17 cellular contexts compared by ENCODE assay signal in the genomic region with DNA sequence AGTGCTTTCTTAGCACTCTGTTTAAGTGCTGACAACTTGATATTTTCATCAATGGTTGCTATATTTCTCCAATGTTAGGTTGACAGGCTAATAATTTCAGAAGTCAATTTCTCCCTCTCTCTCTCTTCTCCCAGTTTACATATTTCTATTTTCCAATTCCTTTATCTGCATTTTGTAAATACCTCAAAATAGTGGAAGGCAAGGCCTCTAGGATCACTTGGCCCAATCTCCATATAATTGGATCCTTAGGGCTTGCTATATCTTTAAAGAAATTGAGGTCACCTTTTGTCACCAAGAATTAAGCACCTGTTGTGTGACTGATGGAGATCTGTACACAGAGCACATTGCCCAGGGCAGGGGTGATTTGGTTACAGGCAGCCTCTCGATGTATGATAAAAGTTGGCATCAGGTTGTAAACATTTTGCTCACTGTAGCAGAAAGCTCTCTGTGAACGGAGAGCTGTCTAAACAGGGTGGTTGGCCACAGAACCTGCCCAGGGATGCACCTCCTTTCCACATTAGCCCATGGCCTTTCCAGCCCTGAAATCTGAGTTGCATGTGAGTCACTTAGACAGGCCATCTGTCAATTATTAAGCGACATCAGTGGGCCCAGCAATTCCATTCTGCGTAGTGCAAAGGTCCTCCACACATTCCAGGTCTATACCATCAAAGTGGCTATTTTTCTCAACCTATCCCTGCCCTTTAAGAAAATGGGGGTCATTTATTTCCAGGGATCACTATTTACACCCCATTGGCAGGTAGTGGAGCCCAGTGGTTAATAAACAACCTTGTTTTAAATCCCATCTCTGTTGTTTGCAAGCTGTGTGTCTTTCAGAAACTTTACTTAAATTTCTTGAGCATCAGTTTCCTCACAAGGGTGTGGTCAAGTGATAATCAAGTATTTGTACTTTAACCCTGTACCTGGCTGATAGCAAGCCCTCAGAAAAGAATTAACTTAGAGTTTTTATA. TPM values are rescaled to one million over a fixed set of nuclear protein-coding genes. Genes with fewer than 3 reads are reported as not detected.
DNase-seq lines count a peak whose midpoint lies in the region; ATAC-seq and TF ChIP-seq lines count a peak whose summit lies in the region.
"Had no signal": no experiment of that assay in that cellular context is flagged by ENCODE, and none has a peak within 500 bp of the region (broad histone marks: within the 10 kb centered on the region; RNA-seq: fewer than 3 reads in every experiment).

No MANE protein-coding gene starts in this region.

- no peak overlapping the region for H3K18ac ChIP-seq in neuronal stem cell (ENCODE audit: low read length)

- H3K4me2 ChIP-seq in HCT116 (ENCODE audit: low read length) (peak overlapping the region; percentile 41), neuronal stem cell (ENCODE audit: insufficient read depth, low read length, poor library complexity, severe bottlenecking) (no peak overlapping the region)
- H3K4me2 ChIP-seq: neural progenitor cell had no signal

- no peak overlapping the region for H3K4me3 ChIP-seq in HCT116 (replicated peaks in 1 of 2; ENCODE audit: low read depth in 1 of 2, low read length in 2 of 2)
- no peak overlapping the region for H3K4me3 ChIP-seq in epithelial cell of proximal tubule (ENCODE audit: low read depth, low read length)
- no peak overlapping the region for H3K4me3 ChIP-seq in neuronal stem cell (ENCODE audit: low read length in 2 of 2)
- H3K4me3 ChIP-seq: ascending aorta, dorsolateral prefrontal cortex, neural progenitor cell, suprapubic skin had no signal

- H3K4me1 Mint-ChIP-seq in progenitor cell of endocrine pancreas (ENCODE audit: low read depth) (peaks cover 48% of the 10 kb centered on the region), natural killer cell (no peaks in the 10 kb centered on the region)
- H3K4me1 Mint-ChIP-seq: CD4-positive, alpha-beta memory T cell had no signal

- no peak overlapping the region for H2BK120ac ChIP-seq in neuronal stem cell (ENCODE audit: low read depth, low read length)

- no peaks in the 10 kb centered on the region for H3K27me3 ChIP-seq in HCT116 (ENCODE audit: insufficient read depth, low read length)
- H3K27me3 ChIP-seq in neuronal stem cell (ENCODE audit: control insufficient read depth in 3 of 3, insufficient read depth in 3 of 3, low read depth in 1 of 3, low read length in 3 of 3): no peaks in the 10 kb centered on the region
- H3K27me3 ChIP-seq: ascending aorta, dorsolateral prefrontal cortex, neural progenitor cell, suprapubic skin had no signal

- H3K9me3 Mint-ChIP-seq in progenitor cell of endocrine pancreas (ENCODE audit: low read depth) (no peaks in the 10 kb centered on the region), natural killer cell (no peaks in the 10 kb centered on the region)
- H3K9me3 Mint-ChIP-seq: activated T-cell treated with anti-CD3 and anti-CD28 coated beads, Interleukin-2, amount 50 U/mL, for 4 hours; neural progenitor cell; T-helper 1 cell treated with Interleukin-12 subunit alpha and Interleukin-12 subunit beta and Interleukin-4 antibody, amounts not matched to agents 30 μg/mL and 1 μg/mL, for 36 hours had no signal

- H3K36me3 Mint-ChIP-seq in progenitor cell of endocrine pancreas (ENCODE audit: insufficient read depth) (no peaks in the 10 kb centered on the region), natural killer cell (no peaks in the 10 kb centered on the region)
- H3K36me3 Mint-ChIP-seq: CD4-positive, alpha-beta memory T cell; neural progenitor cell had no signal

- POLR2A ChIA-PET in HCT116 (lab: Charles Lee): no interaction called here

- H2BK5ac ChIP-seq in neuronal stem cell (ENCODE audit: low read length): no peak overlapping the region

- CTCF ChIA-PET in HCT116 (lab: Charles Lee): no interaction called here

- no peaks in the 10 kb centered on the region for H4K20me1 ChIP-seq in HCT116 (ENCODE audit: insufficient read depth)

- no peak overlapping the region for H4K8ac ChIP-seq in neuronal stem cell (ENCODE audit: low read depth, low read length)

- ATAC-seq in HCT116: peak; percentile 34; the same call in 1 of the 2 replicates
- no peak for ATAC-seq in natural killer cell
- ATAC-seq in GM19395 (IDR thresholded peaks at IDR 0.05; ENCODE audit: unreplicated experiment): no peak
- ATAC-seq: activated T-cell treated with anti-CD3 and anti-CD28 coated beads, Interleukin-2, amount 50 U/mL, for 4 hours had no signal

- no peak overlapping the region for H2BK15ac ChIP-seq in neuronal stem cell (ENCODE audit: low read length)

- no CpG with 5 or more reads among the region's 4 CpGs for WGBS in neuronal stem cell (ENCODE audit: extremely low coverage in 2 of 2, insufficient read length in 2 of 2, insufficient replicate concordance in 1 of 2), 2 donors

- no peak for TF ChIP-seq POLR2A in HCT116 (IDR thresholded peaks at IDR 0.05; ENCODE audit: borderline replicate concordance, extremely low read depth, insufficient read depth, insufficient read length)

- H3K79me2 ChIP-seq in HCT116 (ENCODE audit: insufficient read depth, low read length): no peaks in the 10 kb centered on the region

- no peak overlapping the region for H4K91ac ChIP-seq in neuronal stem cell (ENCODE audit: low read depth, low read length, poor library complexity)

- no TSS peak for BruUV-seq in HCT116 (replicated peaks; lab: Mats Ljungman, UMichigan)

- no peak overlapping the region for H3K14ac ChIP-seq in neuronal stem cell (ENCODE audit: low read length)

- no peak overlapping the region for H3K4ac ChIP-seq in neuronal stem cell (ENCODE audit: low read length)

- H3K36me3 ChIP-seq in HCT116 (ENCODE audit: control insufficient read depth in 1 of 2, insufficient read depth in 2 of 2, low read length in 2 of 2) (no peaks in the 10 kb centered on the region), neuronal stem cell (replicated peaks in 1 of 2; ENCODE audit: control insufficient read depth in 2 of 2, insufficient read depth in 2 of 2, low read length in 2 of 2) (no peaks in the 10 kb centered on the region)
- H3K36me3 ChIP-seq: ascending aorta, neural progenitor cell, suprapubic skin had no signal

- no peak overlapping the region for H2AK5ac ChIP-seq in neuronal stem cell (ENCODE audit: low read depth, low read length)

- H3K9me2 ChIP-seq in HCT116 (ENCODE audit: insufficient read depth): no peaks in the 10 kb centered on the region

- no peaks in the 10 kb centered on the region for H3K9me3 ChIP-seq in HCT116 (ENCODE audit: control insufficient read depth in 1 of 2, insufficient read depth in 1 of 2, low read depth in 1 of 2, low read length in 2 of 2)
- no peaks in the 10 kb centered on the region for H3K9me3 ChIP-seq in neuronal stem cell (replicated peaks in 1 of 2; ENCODE audit: control insufficient read depth in 2 of 2, insufficient read depth in 1 of 2, low read depth in 1 of 2, low read length in 2 of 2)
- H3K9me3 ChIP-seq: ascending aorta, suprapubic skin had no signal

- H2BK12ac ChIP-seq in neuronal stem cell (ENCODE audit: low read length): no peak overlapping the region

- H3K79me1 ChIP-seq in neuronal stem cell (ENCODE audit: low read depth, low read length): no peaks in the 10 kb centered on the region

- TF ChIP-seq CTCF in HCT116 (IDR thresholded peaks at IDR 0.05 in 2 of 3, conservative IDR thresholded peaks at IDR 0.05 in 1 of 3; ENCODE audit: borderline replicate concordance in 1 of 3, insufficient read depth in 1 of 3, low read depth in 2 of 3, low read length in 2 of 3) (no peak), epithelial cell of proximal tubule (conservative IDR thresholded peaks at IDR 0.05; ENCODE audit: low read depth, low read length) (no peak), progenitor cell of endocrine pancreas (IDR thresholded peaks at IDR 0.05; ENCODE audit: unreplicated experiment) (no peak), natural killer cell (IDR thresholded peaks at IDR 0.05) (no peak)

- no peak for TF ChIP-seq RAD21 in HCT116 (IDR thresholded peaks at IDR 0.05; ENCODE audit: low read depth)

- intact Hi-C loops in HCT116 (cut with micrococcal nuclease) (no loop called here), natural killer cell (cut with micrococcal nuclease) (no loop called here)

- H3K4me1 ChIP-seq in HCT116 (ENCODE audit: control insufficient read depth in 1 of 2, insufficient read depth in 2 of 2, low read length in 2 of 2) (peaks cover 0 to 12% of the 10 kb centered on the region in 2 experiments; a peak in 2 of 4 replicates), neuronal stem cell (ENCODE audit: control insufficient read depth in 2 of 2, insufficient read depth in 1 of 2, low read depth in 1 of 2, low read length in 2 of 2) (no peaks in the 10 kb centered on the region)
- H3K4me1 ChIP-seq: ascending aorta, neural progenitor cell, suprapubic skin had no signal

- no peak for DNase-seq in HCT116 (ENCODE audit: low read depth, low spot score)
- DNase-seq in NCI-H526 (lab: John Stamatoyannopoulos, UW): peak; percentile 20 to 68
- DNase-seq in epithelial cell of proximal tubule (ENCODE audit: low read depth): peak; percentile 82
- DNase-seq in progenitor cell of endocrine pancreas (ENCODE audit: low spot score, unreplicated experiment): no peak
- no peak for DNase-seq in natural killer cell
- DNase-seq in neuronal stem cell (ENCODE audit: low spot score): no peak
- DNase-seq: activated CD4-positive, alpha-beta T cell treated with anti-CD3 and anti-CD28 coated beads for 48 hours; activated T-cell treated with anti-CD3 and anti-CD28 coated beads, Interleukin-2, amount 50 U/mL, for 4 hours; CD4-positive, alpha-beta memory T cell; dorsolateral prefrontal cortex; NCI-H1436 treated with DMSO at 0.1 percent for 48 hours; OCI-M1 had no signal

- H3K4me3 Mint-ChIP-seq in progenitor cell of endocrine pancreas (ENCODE audit: low read depth) (no peak overlapping the region), natural killer cell (no peak overlapping the region)
- H3K4me3 Mint-ChIP-seq: activated T-cell treated with anti-CD3 and anti-CD28 coated beads, Interleukin-2, amount 50 U/mL, for 4 hours; CD4-positive, alpha-beta memory T cell; neural progenitor cell; T-helper 1 cell treated with Interleukin-12 subunit alpha and Interleukin-12 subunit beta and Interleukin-4 antibody, amounts not matched to agents 30 μg/mL and 1 μg/mL, for 36 hours had no signal

- H2AFZ ChIP-seq in HCT116 (ENCODE audit: low read depth, low read length, poor library complexity, severe bottlenecking) (peak overlapping the region; percentile 54), neuronal stem cell (ENCODE audit: low read length) (no peak overlapping the region)
- H2AFZ ChIP-seq: neural progenitor cell had no signal

- H3K27ac ChIP-seq in HCT116 (ENCODE audit: low read depth, low read length) (no peak overlapping the region), neuronal stem cell (replicated peaks; ENCODE audit: low read length) (no peak overlapping the region)
- H3K27ac ChIP-seq: ascending aorta, dorsolateral prefrontal cortex, neural progenitor cell, suprapubic skin had no signal

- H3K23ac ChIP-seq in neuronal stem cell (ENCODE audit: low read depth, low read length, poor library complexity): no peak overlapping the region

- RAD21 ChIA-PET in HCT116 (lab: Charles Lee; ENCODE audit: low non-redundant PET in 1 of 2, low total read pairs in 2 of 2, uncharacterized antibody in 2 of 2, unreplicated experiment in 2 of 2): no interaction called here

- H3K27me3 Mint-ChIP-seq in progenitor cell of endocrine pancreas: no peaks in the 10 kb centered on the region
- H3K27me3 Mint-ChIP-seq in natural killer cell (ENCODE audit: low read depth in 2 of 2): no peaks in the 10 kb centered on the region
- H3K27me3 Mint-ChIP-seq: CD4-positive, alpha-beta memory T cell had no signal

- no peak overlapping the region for H3K9ac ChIP-seq in HCT116 (ENCODE audit: low read length)
- no peak overlapping the region for H3K9ac ChIP-seq in neuronal stem cell (ENCODE audit: low read depth, low read length, poor library complexity)
- H3K9ac ChIP-seq: neural progenitor cell had no signal

- H3K27ac Mint-ChIP-seq in progenitor cell of endocrine pancreas (peak overlapping the region; percentile 97), natural killer cell (no peak overlapping the region)
- H3K27ac Mint-ChIP-seq: neural progenitor cell; T-helper 1 cell treated with Interleukin-12 subunit alpha and Interleukin-12 subunit beta and Interleukin-4 antibody, amounts not matched to agents 30 μg/mL and 1 μg/mL, for 36 hours had no signal

RNA-seq across cellular contexts. Expression of gene IRF2BP2, which starts 29.1 kb away (rescaled TPM):
- 61.3 TPM for total RNA-seq in HCT116 (2021; ENCODE audit: unreplicated experiment)
- polyA plus RNA-seq in HCT116 (2012): 105 and 134 TPM in 2 replicates
- 45.6 and 70.5 TPM in 2 replicates for total RNA-seq in epithelial cell of proximal tubule
- 193 and 214 TPM in 2 replicates for total RNA-seq in progenitor cell of endocrine pancreas
- 100 to 1,000 TPM; 186 to 315 (median 266) TPM for total RNA-seq in natural killer cell
- 28.8 TPM for polyA plus RNA-seq in neuronal stem cell (2013, experiment 1 of 2)
- 29.3 TPM for polyA plus RNA-seq in neuronal stem cell (2013, experiment 2 of 2)

Comparison
In these comparisons a context has a peak if more than half of its experiments do, and no peak if none do; other contexts are left out.
1. DNase-seq: peak in NCI-H526 (2 of 2) and epithelial cell of proximal tubule (single experiment); none in HCT116 (single experiment), progenitor cell of endocrine pancreas (single experiment), natural killer cell (single experiment) and neuronal stem cell (single experiment).